Comparison of ENCODE assay signal across 15 cellular contexts in genomic region chr17:41885733-41886132, GRCh38. TPM values are rescaled to one million over a fixed set of nuclear protein-coding genes. Genes with fewer than 3 reads are reported as not detected.
DNase-seq lines count a peak whose midpoint lies in the region; ATAC-seq and TF ChIP-seq lines count a peak whose summit lies in the region.
"Had no signal": no experiment of that assay in that cellular context is flagged by ENCODE, and none has a peak within 500 bp of the region (broad histone marks: within the 10 kb centered on the region; RNA-seq: fewer than 3 reads in every experiment).

No MANE protein-coding gene starts in this region.

- peak; percentile 37 for TF ChIP-seq CTCF in left ventricle myocardium inferior (IDR thresholded peaks at IDR 0.05; ENCODE audit: borderline replicate concordance)
- TF ChIP-seq CTCF in right atrium auricular region (IDR thresholded peaks at IDR 0.05) = peak in 1 of 2 donors; percentile 38
- TF ChIP-seq CTCF in RWPE1 (conservative IDR thresholded peaks at IDR 0.05; ENCODE audit: low read depth) = peak; percentile 31; the same call in 1 of the 2 replicates
- TF ChIP-seq CTCF in fibroblast of the aortic adventitia (IDR thresholded peaks at IDR 0.05; ENCODE audit: insufficient read depth, low read length) = peak; percentile 8

- DNase-seq in left ventricle myocardium inferior (no peak), right atrium auricular region (ENCODE audit: low spot score) (no peak), RWPE1 (ENCODE audit: low spot score) (no peak), fibroblast of the aortic adventitia (ENCODE audit: low read depth) (no peak), posterior vena cava (ENCODE audit: low spot score) (no peak), DMS 273 (lab: John Stamatoyannopoulos, UW; ENCODE audit: unreplicated experiment) (no peak)
- DNase-seq: activated CD4-positive, alpha-beta T cell treated with anti-CD3 and anti-CD28 coated beads, Interleukin-2, amount 50 U/mL, for 4 hours; body of pancreas; CD4-positive, CD25-positive, alpha-beta regulatory T cell; naive B cell had no signal

- CTCF ChIA-PET in RWPE1 (lab: Yijun Ruan, JAX) = interaction anchor here (0.7 kb wide), 1 partner anchor 15 kb away, joined by 4 read pairs; no protein-coding TSS in a partner anchor

- no peak overlapping the region for H3K27ac ChIP-seq in left ventricle myocardium inferior (replicated peaks)
- no peak overlapping the region for H3K27ac ChIP-seq in right atrium auricular region
- no peak overlapping the region for H3K27ac ChIP-seq in RWPE1
- H3K27ac ChIP-seq: body of pancreas, gastroesophageal sphincter had no signal

- H3K27me3 ChIP-seq in left ventricle myocardium inferior (ENCODE audit: low read depth) (no peaks in the 10 kb centered on the region), right atrium auricular region (no peaks in the 10 kb centered on the region)
- H3K27me3 ChIP-seq: body of pancreas, gastroesophageal sphincter had no signal

- H3K4me1 ChIP-seq in left ventricle myocardium inferior = no peaks in the 10 kb centered on the region
- no peaks in the 10 kb centered on the region for H3K4me1 ChIP-seq in right atrium auricular region
- H3K4me1 ChIP-seq: body of pancreas, gastroesophageal sphincter had no signal

- ATAC-seq in GM18870 (IDR thresholded peaks at IDR 0.05; ENCODE audit: unreplicated experiment) (no peak), HG03442 (IDR thresholded peaks at IDR 0.05; ENCODE audit: unreplicated experiment) (no peak)
- ATAC-seq: body of pancreas, gastroesophageal sphincter had no signal

- peaks cover 93% of the 10 kb centered on the region for H3K36me3 ChIP-seq in left ventricle myocardium inferior
- peaks cover 76% of the 10 kb centered on the region for H3K36me3 ChIP-seq in right atrium auricular region

- no peaks in the 10 kb centered on the region for H3K9me3 ChIP-seq in left ventricle myocardium inferior (replicated peaks)
- H3K9me3 ChIP-seq in right atrium auricular region = no peaks in the 10 kb centered on the region
- H3K9me3 ChIP-seq: body of pancreas, gastroesophageal sphincter had no signal

- intact Hi-C loops in left ventricle myocardium inferior (cut with micrococcal nuclease) = no loop called here
- intact Hi-C loops in posterior vena cava (cut with DNase I) = no loop called here

- no peak overlapping the region for H3K4me3 ChIP-seq in left ventricle myocardium inferior
- H3K4me3 ChIP-seq in right atrium auricular region = no peak overlapping the region
- H3K4me3 ChIP-seq in fibroblast of the aortic adventitia (ENCODE audit: low read depth, low read length) = no peak overlapping the region
- H3K4me3 ChIP-seq: body of pancreas, gastroesophageal sphincter had no signal

- POLR2A ChIA-PET in RWPE1 (lab: Yijun Ruan, JAX; ENCODE audit: low non-redundant PET) = no interaction called here

RNA-seq across cellular contexts. Expression of gene KLHL11, which starts 20.5 kb away (rescaled TPM):
- total RNA-seq in left ventricle myocardium inferior (3.5 TPM), right atrium auricular region (1 to 10 TPM; 6.9 to 8.7 TPM), fibroblast of the aortic adventitia (ENCODE audit: low replicate concordance) (29.0 and 30.4 TPM in 2 replicates), posterior vena cava (10 to 100 TPM; 10.9 to 12.1 TPM)

RNA-seq across cellular contexts. Expression of gene ACLY, which starts 33.0 kb away (rescaled TPM):
- total RNA-seq in left ventricle myocardium inferior (23.5 TPM), right atrium auricular region (10 to 100 TPM; 31.7 to 42.2 TPM), fibroblast of the aortic adventitia (ENCODE audit: low replicate concordance) (64.1 and 159 TPM in 2 replicates), posterior vena cava (100 to 1,000 TPM in 1 of 2 donors, 10 to 100 TPM in 1; 97.5 to 101 TPM)

RNA-seq across cellular contexts. Expression of gene ODAD4, which starts 44.7 kb away (rescaled TPM):
- 1.3 TPM for total RNA-seq in left ventricle myocardium inferior
- total RNA-seq in right atrium auricular region = under 1 TPM; 0.43 to 0.56 TPM
- 0.16 and 1.2 TPM in 2 replicates for total RNA-seq in fibroblast of the aortic adventitia (ENCODE audit: low replicate concordance)
- 1 to 10 TPM in 1 of 2 donors, under 1 TPM in 1; 0.74 to 1.2 TPM for total RNA-seq in posterior vena cava
- total RNA-seq: CD4-positive, CD25-positive, alpha-beta regulatory T cell had no signal

RNA-seq across cellular contexts. Expression of gene KLHL10, which starts 48.1 kb away (rescaled TPM):
- total RNA-seq in left ventricle myocardium inferior (not detected), right atrium auricular region (not detected), fibroblast of the aortic adventitia (ENCODE audit: low replicate concordance) (0.09 and 0.90 TPM in 2 replicates), posterior vena cava (under 1 TPM; 0.32 to 0.43 TPM)
- total RNA-seq: body of pancreas; CD4-positive, CD25-positive, alpha-beta regulatory T cell; LHCN-M2; RPMI7951 had no signal

RNA-seq across cellular contexts. Expression of gene NT5C3B, which starts 49.7 kb away (rescaled TPM):
- total RNA-seq in left ventricle myocardium inferior (18.3 TPM), right atrium auricular region (10 to 100 TPM; 27.1 to 43.3 TPM), fibroblast of the aortic adventitia (ENCODE audit: low replicate concordance) (38.5 and 93.2 TPM in 2 replicates), posterior vena cava (10 to 100 TPM; 49.1 to 61.8 TPM)
